ENCODE assay signal across 10 cellular contexts in the genomic region with DNA sequence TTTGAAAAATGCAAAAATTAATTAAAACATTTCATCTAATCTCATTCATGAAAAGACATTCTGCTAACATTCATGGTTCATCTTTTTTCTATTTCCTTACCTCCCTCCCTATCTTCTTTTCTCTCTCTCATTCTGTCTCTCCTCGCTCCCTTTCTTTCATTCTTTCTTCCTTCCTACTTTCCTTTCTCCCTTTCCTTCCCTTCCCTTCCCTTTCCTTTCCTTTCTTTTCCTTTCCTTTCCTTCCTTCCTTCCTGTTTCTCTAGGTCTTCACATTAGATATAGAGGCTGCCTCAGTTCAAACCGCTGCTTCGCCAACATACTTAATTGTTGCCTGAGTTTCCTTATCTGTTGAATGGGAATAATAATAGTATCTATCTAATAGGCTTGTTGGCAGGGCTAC. TPM values are rescaled to one million over a fixed set of nuclear protein-coding genes. Genes with fewer than 3 reads are reported as not detected.
"Had no signal": no experiment of that assay in that cellular context is flagged by ENCODE, and none has a peak within 500 bp of the region (broad histone marks: within the 10 kb centered on the region; RNA-seq: fewer than 3 reads in every experiment).

No MANE protein-coding gene starts in this region.

- DNase-seq: IMR-90, KBM-7, KG1 had no signal

- H3K4me2 ChIP-seq: KMS-11 had no signal

- ATAC-seq: HepG2 had no signal

- H3K9ac ChIP-seq: KMS-11 had no signal

- FAIRE-seq: HepG2, HTR-8/SVneo had no signal

- H3K27ac ChIP-seq: HL-60, KMS-11 had no signal

RNA-seq across cellular contexts. Expression of a gene that starts 21.9 kb away (rescaled TPM):
- total RNA-seq: HT-29, IMR-90 had no signal
- polyA plus RNA-seq: IgD-negative memory B cell, IMR-90 had no signal

RNA-seq across cellular contexts. Expression of a gene that starts 25.8 kb away (rescaled TPM):
- total RNA-seq: HT-29 had no signal

RNA-seq across cellular contexts. Expression of a gene that starts 46.3 kb away (rescaled TPM):
- total RNA-seq: HepG2, HT-29, HT1080, IMR-90 had no signal
- polyA plus RNA-seq: HepG2, IgD-negative memory B cell, IMR-90 had no signal
